16 cellular contexts compared by ENCODE assay signal in genomic region chr5:108028411-108028810, GRCh38.
DNase-seq lines count a peak whose midpoint lies in the region; ATAC-seq, FAIRE-seq and TF ChIP-seq lines count a peak whose summit lies in the region.
"Had no signal": no experiment of that assay in that cellular context is flagged by ENCODE, and none has a peak within 500 bp of the region (broad histone marks: within the 10 kb centered on the region; RNA-seq: fewer than 3 reads in every experiment).

No MANE protein-coding gene starts in this region.

- H4K20me1 ChIP-seq in neural progenitor cell (ENCODE audit: low read depth), result no peaks in the 10 kb centered on the region

- H3K4me1 Mint-ChIP-seq in neural progenitor cell, result peaks cover 18% of the 10 kb centered on the region
- H3K4me1 Mint-ChIP-seq in activated T-helper 1 cell treated with anti-CD3 and anti-CD28 coated beads, Interleukin-12 subunit alpha, Interleukin-12 subunit beta, Interleukin-2, Interleukin-4 antibody, amounts not matched to agents 30 ng/mL and 10 ng/mL and 1 ng/mL, durations not matched to agents 14 hours and 24 hours and 36 hours (ENCODE audit: low read depth), result no peaks in the 10 kb centered on the region
- H3K4me1 Mint-ChIP-seq: activated T-helper 17 cell treated with anti-CD3 and anti-CD28 coated beads, Interleukin-2, amount 50 U/mL, for 72 hours had no signal

- no peak overlapping the region for H3K4me3 ChIP-seq in fibroblast of mammary gland (ENCODE audit: control insufficient read depth, low read depth, low read length)
- no peak overlapping the region for H3K4me3 ChIP-seq in neural progenitor cell
- H3K4me3 ChIP-seq: ascending aorta, left lung, PC-9, skin epidermis had no signal

- H3K36me3 Mint-ChIP-seq in neural progenitor cell, result peaks cover 2% of the 10 kb centered on the region
- H3K36me3 Mint-ChIP-seq in activated T-helper 1 cell treated with anti-CD3 and anti-CD28 coated beads, Interleukin-12 subunit alpha, Interleukin-12 subunit beta, Interleukin-2, Interleukin-4 antibody, amounts not matched to agents 30 ng/mL and 10 ng/mL and 1 ng/mL, durations not matched to agents 14 hours and 24 hours and 36 hours (ENCODE audit: low read depth), result no peaks in the 10 kb centered on the region

- H3K4me3 Mint-ChIP-seq in neural progenitor cell, result no peak overlapping the region
- H3K4me3 Mint-ChIP-seq in activated T-helper 1 cell treated with anti-CD3 and anti-CD28 coated beads, Interleukin-12 subunit alpha, Interleukin-12 subunit beta, Interleukin-2, Interleukin-4 antibody, amounts not matched to agents 30 ng/mL and 10 ng/mL and 1 ng/mL, durations not matched to agents 14 hours and 24 hours and 36 hours, result no peak overlapping the region
- H3K4me3 Mint-ChIP-seq: activated T-helper 17 cell treated with anti-CD3 and anti-CD28 coated beads, Interleukin-2, amount 50 U/mL, for 72 hours; CD4-positive, alpha-beta T cell had no signal

- peaks cover 9% of the 10 kb centered on the region for H3K36me3 ChIP-seq in neural progenitor cell
- H3K36me3 ChIP-seq: ascending aorta, left lung had no signal

- H3K9me3 ChIP-seq in neural progenitor cell (ENCODE audit: low read depth), result no peaks in the 10 kb centered on the region
- H3K9me3 ChIP-seq: ascending aorta, left lung had no signal

- intact Hi-C loops in activated T-helper 1 cell treated with anti-CD3 and anti-CD28 coated beads, Interleukin-12 subunit alpha, Interleukin-12 subunit beta, Interleukin-2, Interleukin-4 antibody, amounts not matched to agents 30 ng/mL and 10 ng/mL and 1 ng/mL, durations not matched to agents 14 hours and 24 hours and 36 hours (cut with micrococcal nuclease), result no loop called here

- peaks cover 4% of the 10 kb centered on the region for H3K27me3 Mint-ChIP-seq in neural progenitor cell (ENCODE audit: insufficient read depth, low read depth)
- H3K27me3 Mint-ChIP-seq in activated T-helper 1 cell treated with anti-CD3 and anti-CD28 coated beads, Interleukin-12 subunit alpha, Interleukin-12 subunit beta, Interleukin-2, Interleukin-4 antibody, amounts not matched to agents 30 ng/mL and 10 ng/mL and 1 ng/mL, durations not matched to agents 14 hours and 24 hours and 36 hours (ENCODE audit: insufficient read depth), result no peaks in the 10 kb centered on the region
- H3K27me3 Mint-ChIP-seq: activated T-helper 17 cell treated with anti-CD3 and anti-CD28 coated beads, Interleukin-2, amount 50 U/mL, for 72 hours; CD4-positive, alpha-beta T cell had no signal

- no peaks in the 10 kb centered on the region for H3K27me3 ChIP-seq in neural progenitor cell
- H3K27me3 ChIP-seq: ascending aorta, left lung had no signal

- H3K9ac ChIP-seq in neural progenitor cell, result no peak overlapping the region

- H3K27ac ChIP-seq in neural progenitor cell, result peak overlapping the region; percentile 29
- H3K27ac ChIP-seq: ascending aorta, left lung, PC-9, skin epidermis had no signal

- peaks cover 23% of the 10 kb centered on the region for H3F3A ChIP-seq in neural progenitor cell (ENCODE audit: low read depth)

- H3K4me2 ChIP-seq in neural progenitor cell, result peak overlapping the region; percentile 51
- H3K4me2 ChIP-seq: PC-9 had no signal

- FAIRE-seq in H54 (lab: Jason Lieb, UNC), result peak; percentile 38

- H3K27ac Mint-ChIP-seq in neural progenitor cell, result no peak overlapping the region
- H3K27ac Mint-ChIP-seq in activated T-helper 1 cell treated with anti-CD3 and anti-CD28 coated beads, Interleukin-12 subunit alpha, Interleukin-12 subunit beta, Interleukin-2, Interleukin-4 antibody, amounts not matched to agents 30 ng/mL and 10 ng/mL and 1 ng/mL, durations not matched to agents 14 hours and 24 hours and 36 hours, result no peak overlapping the region
- H3K27ac Mint-ChIP-seq: activated T-helper 17 cell treated with anti-CD3 and anti-CD28 coated beads, Interleukin-2, amount 50 U/mL, for 72 hours; CD4-positive, alpha-beta T cell had no signal

- DNase-seq in H54 (ENCODE audit: insufficient read length, low spot score) (no peak), SK-N-DZ (ENCODE audit: low spot score) (peak; percentile 48), fibroblast of mammary gland (ENCODE audit: low read depth) (peak; percentile 55), neural progenitor cell (ENCODE audit: low spot score) (peak; percentile 60)
- no peak for DNase-seq in activated CD8-positive, alpha-beta memory T cell treated with anti-CD3 and anti-CD28 coated beads, Interleukin-2, amount 50 U/mL, for 4 hours
- no peak for DNase-seq in activated T-helper 1 cell treated with anti-CD3 and anti-CD28 coated beads, Interleukin-12 subunit alpha, Interleukin-12 subunit beta, Interleukin-2, Interleukin-4 antibody, amounts not matched to agents 30 ng/mL and 10 ng/mL and 1 ng/mL, durations not matched to agents 14 hours and 24 hours and 36 hours (ENCODE audit: low spot score)
- DNase-seq: activated CD4-positive, alpha-beta T cell treated with anti-CD3 and anti-CD28 coated beads, Interleukin-2, amount 50 U/mL, for 1 hour; CD4-positive, alpha-beta T cell; left lung; MV-4-11; PC-9 had no signal

- H3K4me1 ChIP-seq in neural progenitor cell, result peaks cover 59% of the 10 kb centered on the region
- H3K4me1 ChIP-seq: ascending aorta, left lung had no signal

- no peak overlapping the region for H2AFZ ChIP-seq in neural progenitor cell (replicated peaks)
- H2AFZ ChIP-seq: PC-9 had no signal

- no peaks in the 10 kb centered on the region for H3K79me2 ChIP-seq in neural progenitor cell (ENCODE audit: low read depth)

- ATAC-seq in HG03565 (IDR thresholded peaks at IDR 0.05; ENCODE audit: unreplicated experiment), result no peak
- ATAC-seq: activated T-helper 17 cell treated with anti-CD3 and anti-CD28 coated beads, Interleukin-2, amount 50 U/mL, for 72 hours; HCT116; left lung had no signal

- no peak for TF ChIP-seq CTCF in fibroblast of mammary gland (conservative IDR thresholded peaks at IDR 0.05; ENCODE audit: control insufficient read depth, insufficient read depth, low read depth, low read length)
- TF ChIP-seq CTCF in neural progenitor cell (IDR thresholded peaks at IDR 0.05), result no peak

- TF ChIP-seq POLR2A in H54 (IDR thresholded peaks at IDR 0.05; ENCODE audit: low read depth, low read length), result no peak

- no peaks in the 10 kb centered on the region for H3K9me3 Mint-ChIP-seq in neural progenitor cell
- H3K9me3 Mint-ChIP-seq in activated T-helper 1 cell treated with anti-CD3 and anti-CD28 coated beads, Interleukin-12 subunit alpha, Interleukin-12 subunit beta, Interleukin-2, Interleukin-4 antibody, amounts not matched to agents 30 ng/mL and 10 ng/mL and 1 ng/mL, durations not matched to agents 14 hours and 24 hours and 36 hours, result no peaks in the 10 kb centered on the region
- H3K9me3 Mint-ChIP-seq: activated T-helper 17 cell treated with anti-CD3 and anti-CD28 coated beads, Interleukin-2, amount 50 U/mL, for 72 hours; CD4-positive, alpha-beta T cell had no signal

Comparison
In these comparisons a context has a peak if more than half of its experiments do, and no peak if none do; other contexts are left out.
1. DNase-seq: peak in SK-N-DZ (single experiment), fibroblast of mammary gland (single experiment) and neural progenitor cell (single experiment); none in H54 (single experiment), activated CD8-positive, alpha-beta memory T cell treated with anti-CD3 and anti-CD28 coated beads, Interleukin-2, amount 50 U/mL, for 4 hours (single experiment) and activated T-helper 1 cell treated with anti-CD3 and anti-CD28 coated beads, Interleukin-12 subunit alpha, Interleukin-12 subunit beta, Interleukin-2, Interleukin-4 antibody, amounts not matched to agents 30 ng/mL and 10 ng/mL and 1 ng/mL, durations not matched to agents 14 hours and 24 hours and 36 hours (single experiment).